11 cellular contexts compared by ENCODE assay signal in genomic region chr21:46118871-46119564, GRCh38. TPM values are rescaled to one million over a fixed set of nuclear protein-coding genes. Genes with fewer than 3 reads are reported as not detected.
DNase-seq lines count a peak whose midpoint lies in the region; TF ChIP-seq lines count a peak whose summit lies in the region.
"Had no signal": no experiment of that assay in that cellular context is flagged by ENCODE, and none has a peak within 500 bp of the region (broad histone marks: within the 10 kb centered on the region; RNA-seq: fewer than 3 reads in every experiment).

No MANE protein-coding gene starts in this region.

- H3K14ac ChIP-seq in H9 (ENCODE audit: insufficient read depth, low read length), result no peak overlapping the region

- no peaks in the 10 kb centered on the region for H3K36me3 ChIP-seq in BE2C

- H3K4ac ChIP-seq in H9 (ENCODE audit: low read depth, low read length), result no peak overlapping the region

- H3K4me1 ChIP-seq in BE2C (no peaks in the 10 kb centered on the region), H9 (ENCODE audit: insufficient read depth, low read length) (no peaks in the 10 kb centered on the region)

- H3K23me2 ChIP-seq in H9 (ENCODE audit: insufficient read length, low read depth, low read length, poor library complexity, severe bottlenecking), result no peaks in the 10 kb centered on the region

- H3K56ac ChIP-seq in H9 (ENCODE audit: insufficient read length, low read depth, low read length), result no peak overlapping the region

- no peak overlapping the region for H3K23ac ChIP-seq in H9 (ENCODE audit: insufficient read length, low read depth, low read length)

- no peak overlapping the region for H2BK20ac ChIP-seq in H9 (ENCODE audit: low read depth, low read length, poor library complexity, severe bottlenecking)

- H3T11ph ChIP-seq in H9 (ENCODE audit: low read length), result no peak overlapping the region

- no peaks in the 10 kb centered on the region for H3K79me2 ChIP-seq in H9 (ENCODE audit: insufficient read depth, low read length)

- no peak overlapping the region for H2BK15ac ChIP-seq in H9 (ENCODE audit: low read depth, low read length)

- H2BK120ac ChIP-seq in H9 (ENCODE audit: low read depth, low read length, poor library complexity, severe bottlenecking), result no peak overlapping the region

- H3K27me3 ChIP-seq in BE2C, result no peaks in the 10 kb centered on the region
- no peaks in the 10 kb centered on the region for H3K27me3 ChIP-seq in H9 (ENCODE audit: insufficient read depth, low read length)

- H3K4me1 Mint-ChIP-seq in H9 (no peaks in the 10 kb centered on the region), glutamatergic neuron (ENCODE audit: low read depth, unreplicated experiment) (no peaks in the 10 kb centered on the region), osteocyte (ENCODE audit: unreplicated experiment) (peaks cover 21% of the 10 kb centered on the region)

- H3K79me1 ChIP-seq in H9 (ENCODE audit: insufficient read depth, low read depth, low read length, poor library complexity, severe bottlenecking), result no peaks in the 10 kb centered on the region

- H4K8ac ChIP-seq in H9 (replicated peaks; ENCODE audit: insufficient read length, low read depth, low read length), result no peak overlapping the region

- H2AFZ ChIP-seq in H9 (ENCODE audit: low read length), result no peak overlapping the region
- H2AFZ ChIP-seq: PC-9 had no signal

- no peak overlapping the region for H4K91ac ChIP-seq in H9 (ENCODE audit: insufficient read length, low read depth, low read length)

- no peak overlapping the region for H3K4me3 ChIP-seq in BE2C (ENCODE audit: low read depth, low read length)
- H3K4me3 ChIP-seq: PC-9 had no signal

- H3K9me3 ChIP-seq in BE2C (no peaks in the 10 kb centered on the region), H9 (ENCODE audit: control insufficient read depth, low read depth, low read length) (no peaks in the 10 kb centered on the region)

- H4K20me1 ChIP-seq in H9 (ENCODE audit: control insufficient read depth, insufficient read depth, insufficient read length), result no peaks in the 10 kb centered on the region

- H2BK5ac ChIP-seq in H9 (ENCODE audit: insufficient read length, low read length), result no peak overlapping the region

- no peak overlapping the region for H2AK5ac ChIP-seq in H9 (ENCODE audit: insufficient read length, low read length)

- H3K27ac ChIP-seq in H9 (ENCODE audit: insufficient read length, low read depth, low read length), result no peak overlapping the region
- H3K27ac ChIP-seq: PC-9 had no signal

- TF ChIP-seq CTCF in BE2C (IDR thresholded peaks at IDR 0.05; ENCODE audit: low read depth, low read length) (no peak), H9 (conservative IDR thresholded peaks at IDR 0.05) (no peak), glutamatergic neuron (IDR thresholded peaks at IDR 0.05; ENCODE audit: partially characterized antibody, unreplicated experiment) (no peak), osteocyte (IDR thresholded peaks at IDR 0.05) (no peak)

- H3K9me3 Mint-ChIP-seq in H9 (peaks cover 0 to 8% of the 10 kb centered on the region in 2 experiments; a peak in 2 of 5 replicates), glutamatergic neuron (ENCODE audit: unreplicated experiment) (peaks cover 1% of the 10 kb centered on the region), osteocyte (ENCODE audit: unreplicated experiment) (no peaks in the 10 kb centered on the region)

- H3K27me3 Mint-ChIP-seq in H9 (ENCODE audit: low read depth) (no peaks in the 10 kb centered on the region), glutamatergic neuron (ENCODE audit: unreplicated experiment) (no peaks in the 10 kb centered on the region), osteocyte (ENCODE audit: unreplicated experiment) (no peaks in the 10 kb centered on the region)

- H3K36me3 Mint-ChIP-seq in H9 (ENCODE audit: insufficient read depth in 1 of 3, low read depth in 3 of 3) (peaks cover 18 to 54% (median 19%) of the 10 kb centered on the region in 3 experiments), glutamatergic neuron (ENCODE audit: unreplicated experiment) (no peaks in the 10 kb centered on the region), osteocyte (ENCODE audit: unreplicated experiment) (peaks cover 29% of the 10 kb centered on the region)

- peak overlapping the region in 1 of 3 experiments; percentile 23; a peak in 1 of 7 replicates for H3K27ac Mint-ChIP-seq in H9
- no peak overlapping the region for H3K27ac Mint-ChIP-seq in glutamatergic neuron (ENCODE audit: unreplicated experiment)
- H3K27ac Mint-ChIP-seq in osteocyte (ENCODE audit: unreplicated experiment), result no peak overlapping the region

- H3K4me3 Mint-ChIP-seq in H9 (no peak overlapping the region), glutamatergic neuron (ENCODE audit: unreplicated experiment) (no peak overlapping the region), osteocyte (ENCODE audit: unreplicated experiment) (no peak overlapping the region)

- H3K4me2 ChIP-seq in H9 (ENCODE audit: insufficient read depth, insufficient read length, low read length), result no peak overlapping the region
- H3K4me2 ChIP-seq: PC-9 had no signal

- peak; percentile 10 for DNase-seq in BE2C
- DNase-seq in H9, result peak; percentile 12
- peak; percentile 14 for DNase-seq in glutamatergic neuron
- peak; percentile 84 for DNase-seq in osteocyte (ENCODE audit: extremely low spot score, unreplicated experiment)
- DNase-seq in GOT3 (lab: John Stamatoyannopoulos, UW), result no peak
- no peak for DNase-seq in ureter (ENCODE audit: low spot score)
- DNase-seq in occipital lobe (lab: John Stamatoyannopoulos, UW), result no peak
- no peak for DNase-seq in T-helper 9 cell
- DNase-seq: activated CD4-positive, alpha-beta T cell treated with anti-CD3 and anti-CD28 coated beads, Interleukin-2, amount 50 U/mL, for 4 hours; NCI-H345; PC-9 had no signal

- H4K5ac ChIP-seq in H9 (ENCODE audit: insufficient read length, low read depth, low read length), result no peak overlapping the region

- H3K18ac ChIP-seq in H9 (ENCODE audit: insufficient read length, low read depth, low read length), result no peak overlapping the region

- no CpG with 5 or more reads among the region's 14 CpGs for WGBS in H9 (ENCODE audit: extremely low coverage, insufficient read length, low lambda C conversion rate)

- H3K9ac ChIP-seq in H9 (ENCODE audit: extremely low read depth, insufficient read length, low read length), result no peak overlapping the region

- H2BK12ac ChIP-seq in H9 (ENCODE audit: insufficient read length, low read depth, low read length), result no peak overlapping the region

RNA-seq across cellular contexts. Expression of gene COL6A2, which starts 21.1 kb away (rescaled TPM):
- polyA plus RNA-seq in BE2C (2012; ENCODE audit: insufficient read depth, insufficient read length, low read depth), result 14.8 TPM
- total RNA-seq in H9 (2021), result 124 and 129 TPM in 2 replicates
- total RNA-seq in glutamatergic neuron (ENCODE audit: unreplicated experiment), result 55.2 TPM
- total RNA-seq in osteocyte, result 1,821 and 1,951 TPM in 2 replicates
- total RNA-seq in ureter, result 357 TPM
- total RNA-seq in occipital lobe, result 37.1 TPM

RNA-seq across cellular contexts. Expression of gene FTCD, which starts 36.4 kb away (rescaled TPM):
- 3.1 TPM for polyA plus RNA-seq in BE2C (2012; ENCODE audit: insufficient read depth, insufficient read length, low read depth)
- total RNA-seq in H9 (2021), result 6.7 and 6.8 TPM in 2 replicates
- 13.4 TPM for total RNA-seq in glutamatergic neuron (ENCODE audit: unreplicated experiment)
- 2.3 and 2.5 TPM in 2 replicates for total RNA-seq in osteocyte
- total RNA-seq in ureter, result 0.91 TPM
- not detected for total RNA-seq in occipital lobe

Comparison
In these comparisons a context has a peak if more than half of its experiments do, and no peak if none do; other contexts are left out.
1. DNase-seq: peak in BE2C (single experiment), H9 (single experiment), glutamatergic neuron (single experiment) and osteocyte (single experiment); none in GOT3 (single experiment), ureter (single experiment), occipital lobe (single experiment) and T-helper 9 cell (single experiment).